In genomic region chr12:49272790-49273725, GRCh38 we compare ENCODE assay signal across 16 cellular contexts. TPM values are rescaled to one million over a fixed set of nuclear protein-coding genes. Genes with fewer than 3 reads are reported as not detected.
"Had no signal": no experiment of that assay in that cellular context is flagged by ENCODE, and none has a peak within 500 bp of the region (broad histone marks: within the 10 kb centered on the region; RNA-seq: fewer than 3 reads in every experiment).

No MANE protein-coding gene starts in this region.

- H3K9me3 ChIP-seq: tibial artery had no signal

- H3K27ac Mint-ChIP-seq: activated B cell treated with CpG ODN at 0.5 μM for 24 hours; natural killer cell treated with Interleukin-12 subunit alpha and Interleukin-12 subunit beta and Interleukin-15 and Interleukin-18, amount 100 ng/mL, for 72 hours had no signal

- ATAC-seq: natural killer cell treated with Interleukin-12 subunit alpha and Interleukin-12 subunit beta and Interleukin-15 and Interleukin-18, amount 100 ng/mL, for 72 hours; stimulated activated naive B cell treated with anti-CD40 and anti-IgM and Interleukin-4, amounts not matched to agents 10 μg/mL and 1 μg/mL and 100 μg/mL, for 72 hours had no signal

- DNase-seq: activated B cell treated with CpG ODN at 0.5 μM for 24 hours; activated CD4-positive, alpha-beta T cell treated with anti-CD3 and anti-CD28 coated beads for 48 hours; activated effector memory CD4-positive, alpha-beta T cell treated with Interleukin-2 at 50 U/mL for 16 hours; activated naive CD4-positive, alpha-beta T cell treated with anti-CD3 and anti-CD28 coated beads, Interleukin-2, amount 50 U/mL, for 16 hours; cerebellar nuclear complex; effector memory CD4-positive, alpha-beta T cell; foreskin melanocyte; left ventricle myocardium superior; nucleus accumbens; stimulated activated CD4-positive, alpha-beta T cell treated with anti-CD3 and anti-CD28 coated beads, Interleukin-4, amount 100 ng/mL, for 1 hour; stimulated activated naive B cell treated with anti-CD40 and anti-IgM and Interleukin-4, amounts not matched to agents 10 μg/mL and 1 μg/mL and 100 μg/mL, for 72 hours; tibial artery had no signal

- FAIRE-seq: TTC549 had no signal

- H3K4me3 ChIP-seq: tibial artery had no signal

- H3K4me3 Mint-ChIP-seq: activated B cell treated with CpG ODN at 0.5 μM for 24 hours; natural killer cell treated with Interleukin-12 subunit alpha and Interleukin-12 subunit beta and Interleukin-15 and Interleukin-18, amount 100 ng/mL, for 72 hours; stimulated activated naive B cell treated with anti-CD40 and anti-IgM and Interleukin-4, amounts not matched to agents 10 μg/mL and 1 μg/mL and 100 μg/mL, for 72 hours had no signal

- H3K27me3 Mint-ChIP-seq: activated B cell treated with CpG ODN at 0.5 μM for 24 hours; natural killer cell treated with Interleukin-12 subunit alpha and Interleukin-12 subunit beta and Interleukin-15 and Interleukin-18, amount 100 ng/mL, for 72 hours; stimulated activated naive B cell treated with anti-CD40 and anti-IgM and Interleukin-4, amounts not matched to agents 10 μg/mL and 1 μg/mL and 100 μg/mL, for 72 hours had no signal

- H3K27me3 ChIP-seq: tibial artery had no signal

- H3K9me3 Mint-ChIP-seq: activated B cell treated with CpG ODN at 0.5 μM for 24 hours; natural killer cell treated with Interleukin-12 subunit alpha and Interleukin-12 subunit beta and Interleukin-15 and Interleukin-18, amount 100 ng/mL, for 72 hours; stimulated activated naive B cell treated with anti-CD40 and anti-IgM and Interleukin-4, amounts not matched to agents 10 μg/mL and 1 μg/mL and 100 μg/mL, for 72 hours had no signal

- H3K27ac ChIP-seq: tibial artery had no signal

RNA-seq across cellular contexts. Expression of gene PRPH, which starts 21.9 kb away (rescaled TPM):
- total RNA-seq: activated B cell treated with CpG ODN at 0.5 μM for 24 hours; left ventricle myocardium superior; natural killer cell treated with Interleukin-12 subunit alpha and Interleukin-12 subunit beta and Interleukin-15 and Interleukin-18, amount 100 ng/mL, for 72 hours; T-helper 2 cell treated with Interferon-gamma antibody and Interleukin-4, amounts not matched to agents 100 ng/mL and 5 ng/mL, for 36 hours had no signal

RNA-seq across cellular contexts. Expression of gene TROAP, which starts 50.0 kb away (rescaled TPM):
- total RNA-seq: mesenteric fat pad had no signal
